In genomic region chr13:20851844-20852402, GRCh38 we compare ENCODE assay signal across 20 cellular contexts.
"Had no signal": no experiment of that assay in that cellular context is flagged by ENCODE, and none has a peak within 500 bp of the region (broad histone marks: within the 10 kb centered on the region; RNA-seq: fewer than 3 reads in every experiment).

No MANE protein-coding gene starts in this region.

- ATAC-seq: left cardiac atrium; naive thymus-derived CD8-positive, alpha-beta T cell; right cardiac atrium; stimulated activated memory B cell treated with anti-CD40 and anti-IgM and Interleukin-4, amounts not matched to agents 10 μg/mL and 1 μg/mL and 100 μg/mL, for 72 hours; stimulated activated naive CD8-positive, alpha-beta T cell treated with anti-CD3 and anti-CD28 coated beads, Interleukin-15, Interleukin-2, amounts not matched to agents 100 U/mL and 50 U/mL, for 24 hours had no signal

- H3K36me3 ChIP-seq: ovary, thoracic aorta had no signal

- H3K27me3 ChIP-seq: dorsolateral prefrontal cortex, ovary, sigmoid colon, transverse colon had no signal

- H3K4me3 ChIP-seq: dorsolateral prefrontal cortex, ovary, psoas muscle, sigmoid colon, thoracic aorta, transverse colon had no signal

- H3K27ac ChIP-seq: dorsolateral prefrontal cortex, ovary, psoas muscle, sigmoid colon, thoracic aorta, transverse colon had no signal

- H3K9me3 ChIP-seq: ovary, psoas muscle, sigmoid colon, thoracic aorta, transverse colon had no signal

- DNase-seq: cerebellar nuclear complex; dorsolateral prefrontal cortex; effector CD4-positive, alpha-beta T cell; head of caudate nucleus; kidney; left cardiac atrium; mammary epithelial cell; naive thymus-derived CD8-positive, alpha-beta T cell; occipital lobe; ovary; posterior cingulate gyrus; psoas muscle; right cardiac atrium; sigmoid colon; stimulated activated CD4-positive, alpha-beta T cell treated with anti-CD3 and anti-CD28 coated beads, Interleukin-2, amount 100 ng/mL, for 24 hours; stimulated activated CD4-positive, alpha-beta T cell treated with anti-CD3 and anti-CD28 coated beads, Interleukin-4, amount 100 ng/mL, for 24 hours; stimulated activated naive CD8-positive, alpha-beta T cell treated with anti-CD3 and anti-CD28 coated beads, Interleukin-15, Interleukin-2, amounts not matched to agents 100 U/mL and 50 U/mL, for 24 hours; transverse colon had no signal
